Comparison of ENCODE assay signal across 27 cellular contexts in genomic region chr3:183546625-183547024, GRCh38. TPM values are rescaled to one million over a fixed set of nuclear protein-coding genes. Genes with fewer than 3 reads are reported as not detected.
"Had no signal": no experiment of that assay in that cellular context is flagged by ENCODE, and none has a peak within 500 bp of the region (broad histone marks: within the 10 kb centered on the region; RNA-seq: fewer than 3 reads in every experiment).

No MANE protein-coding gene starts in this region.

- H2AFZ ChIP-seq: hepatocyte had no signal

- H3K9me3 ChIP-seq: left ventricle myocardium inferior, mucosa of descending colon, pancreas, prostate gland, sigmoid colon, spleen, tibial nerve, uterus had no signal

- H3K36me3 ChIP-seq: left ventricle myocardium inferior, pancreas, prostate gland, sigmoid colon, tibial nerve, uterus had no signal

- H3K9me3 Mint-ChIP-seq: type B pancreatic cell had no signal

- ATAC-seq: mucosa of descending colon; naive thymus-derived CD4-positive, alpha-beta T cell; natural killer cell treated with Interleukin-12 subunit alpha and Interleukin-12 subunit beta and Interleukin-15 and Interleukin-18, amount 100 ng/mL, for 72 hours; pancreas; right cardiac atrium; stimulated activated memory B cell treated with anti-CD40 and anti-IgM and Interleukin-4, amounts not matched to agents 10 μg/mL and 1 μg/mL and 100 μg/mL, for 72 hours; stimulated activated naive CD8-positive, alpha-beta T cell treated with anti-CD3 and anti-CD28 coated beads, Interleukin-15, amount 100 ng/mL, for 72 hours had no signal

- H3K27ac Mint-ChIP-seq: naive thymus-derived CD4-positive, alpha-beta T cell; natural killer cell treated with Interleukin-12 subunit alpha and Interleukin-12 subunit beta and Interleukin-15 and Interleukin-18, amount 100 ng/mL, for 72 hours; stimulated activated memory B cell treated with anti-CD40 and anti-IgM and Interleukin-4, amounts not matched to agents 10 μg/mL and 1 μg/mL and 100 μg/mL, for 72 hours; stimulated activated naive CD8-positive, alpha-beta T cell treated with anti-CD3 and anti-CD28 coated beads, Interleukin-15, amount 100 ng/mL, for 72 hours; type B pancreatic cell had no signal

- H3K27me3 Mint-ChIP-seq: naive thymus-derived CD4-positive, alpha-beta T cell; natural killer cell treated with Interleukin-12 subunit alpha and Interleukin-12 subunit beta and Interleukin-15 and Interleukin-18, amount 100 ng/mL, for 72 hours; stimulated activated memory B cell treated with anti-CD40 and anti-IgM and Interleukin-4, amounts not matched to agents 10 μg/mL and 1 μg/mL and 100 μg/mL, for 72 hours; stimulated activated naive CD8-positive, alpha-beta T cell treated with anti-CD3 and anti-CD28 coated beads, Interleukin-15, amount 100 ng/mL, for 72 hours; type B pancreatic cell had no signal

- H3K4me3 ChIP-seq: hepatocyte, left ventricle myocardium inferior, lung, mucosa of descending colon, pancreas, prostate gland, sigmoid colon, spleen, tibial nerve, uterus had no signal

- H3K4me1 ChIP-seq: prostate gland, sigmoid colon, uterus had no signal

- DNase-seq: islet precursor cell; left ventricle myocardium inferior; midbrain; mucosa of descending colon; naive thymus-derived CD4-positive, alpha-beta T cell; pancreas; retina; right cardiac atrium; sigmoid colon; small intestine; spleen; stimulated activated CD4-positive, alpha-beta T cell treated with anti-CD3 and anti-CD28 coated beads, Interleukin-2, amount 100 ng/mL, for 48 hours; stimulated activated CD4-positive, alpha-beta T cell treated with anti-CD3 and anti-CD28 coated beads, Interleukin-4, amount 100 ng/mL, for 4 hours; stimulated activated CD8-positive, alpha-beta memory T cell treated with anti-CD3 and anti-CD28 coated beads, Interleukin-4, amount 100 ng/mL, for 48 hours; stimulated activated naive CD4-positive, alpha-beta T cell treated with Interleukin-2 at 50 U/mL for 16 hours; stimulated activated naive CD8-positive, alpha-beta T cell treated with anti-CD3 and anti-CD28 coated beads, Interleukin-15, amount 100 ng/mL, for 72 hours; uterus had no signal

- H3K4me3 Mint-ChIP-seq: natural killer cell treated with Interleukin-12 subunit alpha and Interleukin-12 subunit beta and Interleukin-15 and Interleukin-18, amount 100 ng/mL, for 72 hours; stimulated activated memory B cell treated with anti-CD40 and anti-IgM and Interleukin-4, amounts not matched to agents 10 μg/mL and 1 μg/mL and 100 μg/mL, for 72 hours; stimulated activated naive CD8-positive, alpha-beta T cell treated with anti-CD3 and anti-CD28 coated beads, Interleukin-15, amount 100 ng/mL, for 72 hours; type B pancreatic cell had no signal

- H3K79me2 ChIP-seq: hepatocyte had no signal

- H3K27ac ChIP-seq: hepatocyte, left ventricle myocardium inferior, pancreas, prostate gland, sigmoid colon, spleen, tibial nerve, uterus had no signal

- H3K4me2 ChIP-seq: hepatocyte had no signal

- H3K27me3 ChIP-seq: hepatocyte, pancreas, sigmoid colon, spleen, tibial nerve, uterus had no signal

- H3K36me3 Mint-ChIP-seq: type B pancreatic cell had no signal

RNA-seq across cellular contexts. Expression of gene KLHL6, which starts 8.9 kb away (rescaled TPM):
- total RNA-seq: kidney epithelial cell, myocyte had no signal
- polyA plus RNA-seq: hepatocyte, neural cell had no signal
